Comparison of ENCODE assay signal across 1 cellular context in the genomic region with DNA sequence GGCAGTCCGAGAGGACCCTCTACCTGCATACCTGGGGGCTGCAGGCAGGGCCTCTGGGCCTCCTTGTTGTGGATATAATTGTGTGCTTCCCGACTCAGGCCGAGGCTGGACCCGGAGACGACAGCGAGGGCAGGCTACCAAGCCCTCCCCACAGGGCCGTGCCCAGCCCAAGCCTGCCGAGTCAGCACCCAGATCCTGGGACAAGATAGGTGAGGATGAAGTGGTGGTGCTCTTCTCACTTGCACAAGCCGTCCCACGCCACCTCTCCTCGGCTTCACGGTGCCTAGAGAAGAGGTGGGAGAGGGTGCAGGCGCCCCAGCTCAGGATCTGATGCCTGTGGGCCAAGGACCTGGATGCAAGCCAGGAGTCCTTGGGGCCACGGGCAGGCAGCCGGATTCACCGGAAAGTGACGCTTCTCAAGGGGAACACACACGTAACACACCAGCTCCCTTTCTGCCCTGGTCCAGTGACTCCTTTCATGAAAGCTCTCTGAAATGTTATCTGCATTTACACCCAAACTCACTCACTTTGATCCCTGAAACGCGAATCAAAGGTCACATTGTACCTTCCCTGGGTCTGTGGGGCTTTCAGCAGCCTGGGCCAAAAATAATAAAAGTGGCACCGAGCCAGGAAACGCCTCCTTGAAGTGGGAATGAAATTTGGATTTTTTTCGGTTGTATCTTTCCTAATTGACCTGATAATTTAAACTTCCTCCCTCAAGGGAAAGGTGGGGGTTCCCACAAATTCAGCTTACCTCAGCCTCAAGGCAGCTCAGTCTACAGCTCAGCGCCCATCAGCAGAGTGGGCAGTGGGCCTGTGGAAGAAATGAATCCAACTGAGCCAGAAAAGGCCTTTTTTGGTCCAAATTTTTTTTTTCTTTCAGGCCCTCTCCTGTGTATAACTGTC.
TF ChIP-seq lines count a peak whose summit lies in the region.

No MANE protein-coding gene starts in this region.

TF ChIP-seq in K562, 482 proteins besides CTCF, POLR2A, EP300 and RAD21 (continued from another document and continues in another):
- TF ChIP-seq, protein P1, sequence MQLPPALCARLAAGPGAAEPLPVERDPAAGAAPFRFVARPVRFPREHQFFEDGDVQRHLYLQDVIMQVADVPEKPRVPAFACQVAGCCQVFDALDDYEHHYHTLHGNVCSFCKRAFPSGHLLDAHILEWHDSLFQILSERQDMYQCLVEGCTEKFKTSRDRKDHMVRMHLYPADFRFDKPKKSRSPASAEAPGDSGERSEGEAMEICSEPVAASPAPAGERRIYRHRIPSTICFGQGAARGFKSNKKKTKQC (CRISPR knock-in tag; IDR thresholded peaks at IDR 0.05): no peak
- peak in 1 of 2 experiments; percentile 83; a peak in 2 of 4 replicates for TF ChIP-seq RCOR1 (IDR thresholded peaks at IDR 0.05; ENCODE audit: borderline replicate concordance in 1 of 2, low read depth in 2 of 2, low read length in 2 of 2)
- no peak for TF ChIP-seq HNRNPUL1 (IDR thresholded peaks at IDR 0.05; ENCODE audit: low read length)
- TF ChIP-seq, protein P2, sequence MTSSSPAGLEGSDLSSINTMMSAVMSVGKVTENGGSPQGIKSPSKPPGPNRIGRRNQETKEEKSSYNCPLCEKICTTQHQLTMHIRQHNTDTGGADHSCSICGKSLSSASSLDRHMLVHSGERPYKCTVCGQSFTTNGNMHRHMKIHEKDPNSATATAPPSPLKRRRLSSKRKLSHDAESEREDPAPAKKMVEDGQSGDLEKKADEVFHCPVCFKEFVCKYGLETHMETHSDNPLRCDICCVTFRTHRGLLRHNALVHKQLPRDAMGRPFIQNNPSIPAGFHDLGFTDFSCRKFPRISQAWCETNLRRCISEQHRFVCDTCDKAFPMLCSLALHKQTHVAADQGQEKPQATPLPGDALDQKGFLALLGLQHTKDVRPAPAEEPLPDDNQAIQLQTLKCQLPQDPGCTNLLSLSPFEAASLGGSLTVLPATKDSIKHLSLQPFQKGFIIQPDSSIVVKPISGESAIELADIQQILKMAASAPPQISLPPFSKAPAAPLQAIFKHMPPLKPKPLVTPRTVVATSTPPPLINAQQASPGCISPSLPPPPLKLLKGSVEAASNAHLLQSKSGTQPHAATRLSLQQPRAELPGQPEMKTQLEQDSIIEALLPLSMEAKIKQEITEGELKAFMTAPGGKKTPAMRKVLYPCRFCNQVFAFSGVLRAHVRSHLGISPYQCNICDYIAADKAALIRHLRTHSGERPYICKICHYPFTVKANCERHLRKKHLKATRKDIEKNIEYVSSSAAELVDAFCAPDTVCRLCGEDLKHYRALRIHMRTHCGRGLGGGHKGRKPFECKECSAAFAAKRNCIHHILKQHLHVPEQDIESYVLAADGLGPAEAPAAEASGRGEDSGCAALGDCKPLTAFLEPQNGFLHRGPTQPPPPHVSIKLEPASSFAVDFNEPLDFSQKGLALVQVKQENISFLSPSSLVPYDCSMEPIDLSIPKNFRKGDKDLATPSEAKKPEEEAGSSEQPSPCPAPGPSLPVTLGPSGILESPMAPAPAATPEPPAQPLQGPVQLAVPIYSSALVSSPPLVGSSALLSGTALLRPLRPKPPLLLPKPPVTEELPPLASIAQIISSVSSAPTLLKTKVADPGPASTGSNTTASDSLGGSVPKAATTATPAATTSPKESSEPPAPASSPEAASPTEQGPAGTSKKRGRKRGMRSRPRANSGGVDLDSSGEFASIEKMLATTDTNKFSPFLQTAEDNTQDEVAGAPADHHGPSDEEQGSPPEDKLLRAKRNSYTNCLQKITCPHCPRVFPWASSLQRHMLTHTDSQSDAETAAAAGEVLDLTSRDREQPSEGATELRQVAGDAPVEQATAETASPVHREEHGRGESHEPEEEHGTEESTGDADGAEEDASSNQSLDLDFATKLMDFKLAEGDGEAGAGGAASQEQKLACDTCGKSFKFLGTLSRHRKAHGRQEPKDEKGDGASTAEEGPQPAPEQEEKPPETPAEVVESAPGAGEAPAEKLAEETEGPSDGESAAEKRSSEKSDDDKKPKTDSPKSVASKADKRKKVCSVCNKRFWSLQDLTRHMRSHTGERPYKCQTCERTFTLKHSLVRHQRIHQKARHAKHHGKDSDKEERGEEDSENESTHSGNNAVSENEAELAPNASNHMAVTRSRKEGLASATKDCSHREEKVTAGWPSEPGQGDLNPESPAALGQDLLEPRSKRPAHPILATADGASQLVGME (CRISPR knock-in tag; IDR thresholded peaks at IDR 0.05): peak; percentile 86
- no peak for TF ChIP-seq RBM22 (IDR thresholded peaks at IDR 0.05; ENCODE audit: low read depth, low read length, poor library complexity, severe bottlenecking)
- TF ChIP-seq ZNF184 (CRISPR knock-in tag; IDR thresholded peaks at IDR 0.05): no peak
- no peak for TF ChIP-seq ADNP (tag; IDR thresholded peaks at IDR 0.05)
- TF ChIP-seq RNF2 (IDR thresholded peaks at IDR 0.05): no peak
- no peak for TF ChIP-seq C11orf30 (IDR thresholded peaks at IDR 0.05; ENCODE audit: low read depth)
- TF ChIP-seq, protein P3, sequence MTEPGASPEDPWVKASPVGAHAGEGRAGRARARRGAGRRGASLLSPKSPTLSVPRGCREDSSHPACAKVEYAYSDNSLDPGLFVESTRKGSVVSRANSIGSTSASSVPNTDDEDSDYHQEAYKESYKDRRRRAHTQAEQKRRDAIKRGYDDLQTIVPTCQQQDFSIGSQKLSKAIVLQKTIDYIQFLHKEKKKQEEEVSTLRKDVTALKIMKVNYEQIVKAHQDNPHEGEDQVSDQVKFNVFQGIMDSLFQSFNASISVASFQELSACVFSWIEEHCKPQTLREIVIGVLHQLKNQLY (CRISPR knock-in tag; conservative IDR thresholded peaks at IDR 0.05): peak in 1 of 2 experiments; percentile 18; a peak in 1 of 4 replicates
- TF ChIP-seq GABPB2 (CRISPR knock-in tag; conservative IDR thresholded peaks at IDR 0.05): peak; percentile 5; the same call in 1 of the 2 replicates
- TF ChIP-seq NCOA4 (IDR thresholded peaks at IDR 0.05; ENCODE audit: partially characterized antibody): no peak
- TF ChIP-seq ZC3H8 (IDR thresholded peaks at IDR 0.05): no peak
- TF ChIP-seq, protein P4, sequence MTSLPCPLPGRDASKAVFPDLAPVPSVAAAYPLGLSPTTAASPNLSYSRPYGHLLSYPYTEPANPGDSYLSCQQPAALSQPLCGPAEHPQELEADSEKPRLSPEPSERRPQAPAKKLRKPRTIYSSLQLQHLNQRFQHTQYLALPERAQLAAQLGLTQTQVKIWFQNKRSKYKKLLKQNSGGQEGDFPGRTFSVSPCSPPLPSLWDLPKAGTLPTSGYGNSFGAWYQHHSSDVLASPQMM (CRISPR knock-in tag; IDR thresholded peaks at IDR 0.05): no peak
- TF ChIP-seq TBP (optimal IDR thresholded peaks at IDR 0.05; ENCODE audit: low read depth, low read length): no peak
- TF ChIP-seq, protein P5, sequence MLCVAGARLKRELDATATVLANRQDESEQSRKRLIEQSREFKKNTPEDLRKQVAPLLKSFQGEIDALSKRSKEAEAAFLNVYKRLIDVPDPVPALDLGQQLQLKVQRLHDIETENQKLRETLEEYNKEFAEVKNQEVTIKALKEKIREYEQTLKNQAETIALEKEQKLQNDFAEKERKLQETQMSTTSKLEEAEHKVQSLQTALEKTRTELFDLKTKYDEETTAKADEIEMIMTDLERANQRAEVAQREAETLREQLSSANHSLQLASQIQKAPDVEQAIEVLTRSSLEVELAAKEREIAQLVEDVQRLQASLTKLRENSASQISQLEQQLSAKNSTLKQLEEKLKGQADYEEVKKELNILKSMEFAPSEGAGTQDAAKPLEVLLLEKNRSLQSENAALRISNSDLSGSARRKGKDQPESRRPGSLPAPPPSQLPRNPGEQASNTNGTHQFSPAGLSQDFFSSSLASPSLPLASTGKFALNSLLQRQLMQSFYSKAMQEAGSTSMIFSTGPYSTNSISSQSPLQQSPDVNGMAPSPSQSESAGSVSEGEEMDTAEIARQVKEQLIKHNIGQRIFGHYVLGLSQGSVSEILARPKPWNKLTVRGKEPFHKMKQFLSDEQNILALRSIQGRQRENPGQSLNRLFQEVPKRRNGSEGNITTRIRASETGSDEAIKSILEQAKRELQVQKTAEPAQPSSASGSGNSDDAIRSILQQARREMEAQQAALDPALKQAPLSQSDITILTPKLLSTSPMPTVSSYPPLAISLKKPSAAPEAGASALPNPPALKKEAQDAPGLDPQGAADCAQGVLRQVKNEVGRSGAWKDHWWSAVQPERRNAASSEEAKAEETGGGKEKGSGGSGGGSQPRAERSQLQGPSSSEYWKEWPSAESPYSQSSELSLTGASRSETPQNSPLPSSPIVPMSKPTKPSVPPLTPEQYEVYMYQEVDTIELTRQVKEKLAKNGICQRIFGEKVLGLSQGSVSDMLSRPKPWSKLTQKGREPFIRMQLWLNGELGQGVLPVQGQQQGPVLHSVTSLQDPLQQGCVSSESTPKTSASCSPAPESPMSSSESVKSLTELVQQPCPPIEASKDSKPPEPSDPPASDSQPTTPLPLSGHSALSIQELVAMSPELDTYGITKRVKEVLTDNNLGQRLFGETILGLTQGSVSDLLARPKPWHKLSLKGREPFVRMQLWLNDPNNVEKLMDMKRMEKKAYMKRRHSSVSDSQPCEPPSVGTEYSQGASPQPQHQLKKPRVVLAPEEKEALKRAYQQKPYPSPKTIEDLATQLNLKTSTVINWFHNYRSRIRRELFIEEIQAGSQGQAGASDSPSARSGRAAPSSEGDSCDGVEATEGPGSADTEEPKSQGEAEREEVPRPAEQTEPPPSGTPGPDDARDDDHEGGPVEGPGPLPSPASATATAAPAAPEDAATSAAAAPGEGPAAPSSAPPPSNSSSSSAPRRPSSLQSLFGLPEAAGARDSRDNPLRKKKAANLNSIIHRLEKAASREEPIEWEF (CRISPR knock-in tag; IDR thresholded peaks at IDR 0.05): no peak
- peak; percentile 15 for TF ChIP-seq ZNF445 (CRISPR knock-in tag; IDR thresholded peaks at IDR 0.05; ENCODE audit: low read depth)
- 0 out of 2 replicates have a peak, but pooled peaks have one; percentile 37 for TF ChIP-seq E2F3 (CRISPR knock-in tag; IDR thresholded peaks at IDR 0.05)
- TF ChIP-seq MAFK (IDR thresholded peaks at IDR 0.05; ENCODE audit: low read length): peak; percentile 96
- no peak for TF ChIP-seq FUS (optimal IDR thresholded peaks at IDR 0.05; ENCODE audit: low read depth, low read length)
- no peak for TF ChIP-seq ZNF76 (CRISPR knock-in tag; IDR thresholded peaks at IDR 0.05; ENCODE audit: borderline replicate concordance)
- peak; percentile 13 for TF ChIP-seq ERF (CRISPR knock-in tag; IDR thresholded peaks at IDR 0.05)
- TF ChIP-seq, protein P6, sequence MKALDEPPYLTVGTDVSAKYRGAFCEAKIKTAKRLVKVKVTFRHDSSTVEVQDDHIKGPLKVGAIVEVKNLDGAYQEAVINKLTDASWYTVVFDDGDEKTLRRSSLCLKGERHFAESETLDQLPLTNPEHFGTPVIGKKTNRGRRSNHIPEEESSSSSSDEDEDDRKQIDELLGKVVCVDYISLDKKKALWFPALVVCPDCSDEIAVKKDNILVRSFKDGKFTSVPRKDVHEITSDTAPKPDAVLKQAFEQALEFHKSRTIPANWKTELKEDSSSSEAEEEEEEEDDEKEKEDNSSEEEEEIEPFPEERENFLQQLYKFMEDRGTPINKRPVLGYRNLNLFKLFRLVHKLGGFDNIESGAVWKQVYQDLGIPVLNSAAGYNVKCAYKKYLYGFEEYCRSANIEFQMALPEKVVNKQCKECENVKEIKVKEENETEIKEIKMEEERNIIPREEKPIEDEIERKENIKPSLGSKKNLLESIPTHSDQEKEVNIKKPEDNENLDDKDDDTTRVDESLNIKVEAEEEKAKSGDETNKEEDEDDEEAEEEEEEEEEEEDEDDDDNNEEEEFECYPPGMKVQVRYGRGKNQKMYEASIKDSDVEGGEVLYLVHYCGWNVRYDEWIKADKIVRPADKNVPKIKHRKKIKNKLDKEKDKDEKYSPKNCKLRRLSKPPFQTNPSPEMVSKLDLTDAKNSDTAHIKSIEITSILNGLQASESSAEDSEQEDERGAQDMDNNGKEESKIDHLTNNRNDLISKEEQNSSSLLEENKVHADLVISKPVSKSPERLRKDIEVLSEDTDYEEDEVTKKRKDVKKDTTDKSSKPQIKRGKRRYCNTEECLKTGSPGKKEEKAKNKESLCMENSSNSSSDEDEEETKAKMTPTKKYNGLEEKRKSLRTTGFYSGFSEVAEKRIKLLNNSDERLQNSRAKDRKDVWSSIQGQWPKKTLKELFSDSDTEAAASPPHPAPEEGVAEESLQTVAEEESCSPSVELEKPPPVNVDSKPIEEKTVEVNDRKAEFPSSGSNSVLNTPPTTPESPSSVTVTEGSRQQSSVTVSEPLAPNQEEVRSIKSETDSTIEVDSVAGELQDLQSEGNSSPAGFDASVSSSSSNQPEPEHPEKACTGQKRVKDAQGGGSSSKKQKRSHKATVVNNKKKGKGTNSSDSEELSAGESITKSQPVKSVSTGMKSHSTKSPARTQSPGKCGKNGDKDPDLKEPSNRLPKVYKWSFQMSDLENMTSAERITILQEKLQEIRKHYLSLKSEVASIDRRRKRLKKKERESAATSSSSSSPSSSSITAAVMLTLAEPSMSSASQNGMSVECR (CRISPR knock-in tag; IDR thresholded peaks at IDR 0.05): no peak
- no peak for TF ChIP-seq ZKSCAN1 (IDR thresholded peaks at IDR 0.05; ENCODE audit: low read depth, low read length)
- TF ChIP-seq ARNT (IDR thresholded peaks at IDR 0.05): no peak
- TF ChIP-seq SNRNP70 (optimal IDR thresholded peaks at IDR 0.05; ENCODE audit: low read depth, low read length): no peak
- no peak for TF ChIP-seq NR3C1 (CRISPR knock-in tag; IDR thresholded peaks at IDR 0.05)
- TF ChIP-seq, protein P7, sequence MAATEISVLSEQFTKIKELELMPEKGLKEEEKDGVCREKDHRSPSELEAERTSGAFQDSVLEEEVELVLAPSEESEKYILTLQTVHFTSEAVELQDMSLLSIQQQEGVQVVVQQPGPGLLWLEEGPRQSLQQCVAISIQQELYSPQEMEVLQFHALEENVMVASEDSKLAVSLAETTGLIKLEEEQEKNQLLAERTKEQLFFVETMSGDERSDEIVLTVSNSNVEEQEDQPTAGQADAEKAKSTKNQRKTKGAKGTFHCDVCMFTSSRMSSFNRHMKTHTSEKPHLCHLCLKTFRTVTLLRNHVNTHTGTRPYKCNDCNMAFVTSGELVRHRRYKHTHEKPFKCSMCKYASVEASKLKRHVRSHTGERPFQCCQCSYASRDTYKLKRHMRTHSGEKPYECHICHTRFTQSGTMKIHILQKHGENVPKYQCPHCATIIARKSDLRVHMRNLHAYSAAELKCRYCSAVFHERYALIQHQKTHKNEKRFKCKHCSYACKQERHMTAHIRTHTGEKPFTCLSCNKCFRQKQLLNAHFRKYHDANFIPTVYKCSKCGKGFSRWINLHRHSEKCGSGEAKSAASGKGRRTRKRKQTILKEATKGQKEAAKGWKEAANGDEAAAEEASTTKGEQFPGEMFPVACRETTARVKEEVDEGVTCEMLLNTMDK (IDR thresholded peaks at IDR 0.05; ENCODE audit: borderline replicate concordance, insufficient read depth, low read depth, low read length, poor library complexity, severe bottlenecking): no peak
- TF ChIP-seq ZEB2 (IDR thresholded peaks at IDR 0.05): no peak
- no peak for TF ChIP-seq FOXK1 (CRISPR knock-in tag; IDR thresholded peaks at IDR 0.05; ENCODE audit: borderline replicate concordance)
- no peak for TF ChIP-seq SAFB (IDR thresholded peaks at IDR 0.05; ENCODE audit: borderline replicate concordance, low read depth, low read length)
- no peak for TF ChIP-seq BRCA1 (IDR thresholded peaks at IDR 0.05)
- no peak for TF ChIP-seq BRCA1 (CRISPR knock-in tag; IDR thresholded peaks at IDR 0.05)
- no peak for TF ChIP-seq POU5F1 (IDR thresholded peaks at IDR 0.05; ENCODE audit: borderline replicate concordance, low read depth, low read length, partially characterized antibody)
- TF ChIP-seq ZNF316 (IDR thresholded peaks at IDR 0.05): no peak
- TF ChIP-seq PRMT5 (CRISPR knock-in tag; IDR thresholded peaks at IDR 0.05): no peak
- no peak for TF ChIP-seq ZKSCAN8 (CRISPR knock-in tag; IDR thresholded peaks at IDR 0.05)
- no peak for TF ChIP-seq BRD9 (IDR thresholded peaks at IDR 0.05; ENCODE audit: low read depth, partially characterized antibody)
- no peak for TF ChIP-seq ZNF197 (CRISPR knock-in tag; IDR thresholded peaks at IDR 0.05; ENCODE audit: low read depth)
- TF ChIP-seq SRSF3 (IDR thresholded peaks at IDR 0.05; ENCODE audit: insufficient read depth, low read length): no peak
- no peak for TF ChIP-seq ZNF717 (CRISPR knock-in tag; IDR thresholded peaks at IDR 0.05)
- TF ChIP-seq HDAC8 (tag; IDR thresholded peaks at IDR 0.05): no peak
